ENCODE assay signal across 1 cellular context in genomic region chr9:122821278-122821952, GRCh38.
TF ChIP-seq lines count a peak whose summit lies in the region.

No MANE protein-coding gene starts in this region.

TF ChIP-seq in endothelial cell of umbilical vein, 7 proteins besides CTCF, POLR2A, EP300 and RAD21:
- TF ChIP-seq EZH2 (IDR thresholded peaks at IDR 0.05; ENCODE audit: borderline replicate concordance, low read depth, low read length, severe bottlenecking) = no peak
- peak; percentile 86 for TF ChIP-seq FOS (IDR thresholded peaks at IDR 0.05; ENCODE audit: borderline replicate concordance, insufficient read depth, low read length)
- TF ChIP-seq GATA2 (IDR thresholded peaks at IDR 0.05; ENCODE audit: insufficient read depth, insufficient read length, low read depth, low read length) = peak; percentile 99
- TF ChIP-seq JUN (IDR thresholded peaks at IDR 0.05; ENCODE audit: borderline replicate concordance, insufficient read depth, insufficient read length, low read depth) = peak; percentile 74
- TF ChIP-seq MYC (IDR thresholded peaks at IDR 0.05; ENCODE audit: low read depth, low read length) = peak; percentile 51
- peak; percentile 54 for TF ChIP-seq MAX (IDR thresholded peaks at IDR 0.05; ENCODE audit: insufficient read depth, insufficient read length)
- TF ChIP-seq POLR2AphosphoS5 (IDR thresholded peaks at IDR 0.05; ENCODE audit: insufficient read depth, low read depth, low read length) = peak; percentile 96
